Comparison of ENCODE assay signal across 8 cellular contexts in genomic region chr3:116863842-116864626, GRCh38.
DNase-seq lines count a peak whose midpoint lies in the region; ATAC-seq and TF ChIP-seq lines count a peak whose summit lies in the region.

No MANE protein-coding gene starts in this region.

- H3K4me1 ChIP-seq in HAP-1, result peaks cover 11% of the 10 kb centered on the region
- H3K4me1 ChIP-seq in breast epithelium, result no peaks in the 10 kb centered on the region
- no peaks in the 10 kb centered on the region for H3K4me1 ChIP-seq in left lung
- H3K4me1 ChIP-seq in upper lobe of right lung, result no peaks in the 10 kb centered on the region

- intact Hi-C loops in breast epithelium (cut with DNase I; ENCODE audit: low total_unique reads) (no loop called here), left lung (cut with DNase I) (no loop called here), upper lobe of right lung (cut with DNase I) (no loop called here)

- peak in 2 of 3 donors; percentile 14 to 29 for TF ChIP-seq CTCF in breast epithelium (IDR thresholded peaks at IDR 0.05)
- peak in 1 of 2 donors; percentile 17 for TF ChIP-seq CTCF in left lung (IDR thresholded peaks at IDR 0.05)
- peak; percentile 41 for TF ChIP-seq CTCF in upper lobe of right lung (IDR thresholded peaks at IDR 0.05)

- H3K4me3 ChIP-seq in HAP-1 (peak overlapping the region; percentile 25), breast epithelium (peak overlapping the region in 2 of 3 donors; percentile 29 to 50), left lung (peak overlapping the region in 1 of 2 donors; percentile 6), upper lobe of right lung (peak overlapping the region; percentile 20)

- TF ChIP-seq POLR2A in breast epithelium (IDR thresholded peaks at IDR 0.05), result no peak

- DNase-seq in DMS53 treated with DMSO at 0.1 percent for 48 hours (lab: John Stamatoyannopoulos, UW; ENCODE audit: unreplicated experiment), result peak; percentile 5
- peak; percentile 54 to 77 for DNase-seq in HAP-1 (ENCODE audit: low spot score in 2 of 2)
- peak; percentile 44 for DNase-seq in NCI-H2171 (lab: John Stamatoyannopoulos, UW)
- no peak for DNase-seq in breast epithelium (ENCODE audit: low spot score in 2 of 2)
- no peak for DNase-seq in left lung
- DNase-seq in upper lobe of right lung, result no peak
- DNase-seq in stimulated activated naive CD4-positive, alpha-beta T cell (lab: John Stamatoyannopoulos, UW), result no peak
- DNase-seq in AML-193 (lab: John Stamatoyannopoulos, UW), result no peak

- ATAC-seq in left lung, result peak; percentile 60
- peak; percentile 47 for ATAC-seq in upper lobe of right lung

- H3K27ac ChIP-seq in breast epithelium, result no peak overlapping the region
- H3K27ac ChIP-seq in left lung, result no peak overlapping the region
- no peak overlapping the region for H3K27ac ChIP-seq in upper lobe of right lung

- no peaks in the 10 kb centered on the region for H3K9me3 ChIP-seq in HAP-1
- H3K9me3 ChIP-seq in breast epithelium, result no peaks in the 10 kb centered on the region
- H3K9me3 ChIP-seq in left lung, result no peaks in the 10 kb centered on the region
- H3K9me3 ChIP-seq in upper lobe of right lung, result no peaks in the 10 kb centered on the region

- in situ Hi-C loops in HAP-1 (cut with MboI; ENCODE audit: low sequenced_read_pairs), result loop anchor here (25.0 kb wide), 1 partner anchor 673 kb away; no protein-coding TSS in a partner anchor

- H3K36me3 ChIP-seq in HAP-1 (replicated peaks), result no peaks in the 10 kb centered on the region
- H3K36me3 ChIP-seq in breast epithelium, result no peaks in the 10 kb centered on the region
- H3K36me3 ChIP-seq in left lung, result no peaks in the 10 kb centered on the region
- H3K36me3 ChIP-seq in upper lobe of right lung, result no peaks in the 10 kb centered on the region

- H3K27me3 ChIP-seq in HAP-1 (ENCODE audit: low read depth) (no peaks in the 10 kb centered on the region), breast epithelium (peaks cover 0 to 6% of the 10 kb centered on the region in 2 donors), left lung (peaks cover 0 to 10% of the 10 kb centered on the region in 2 donors), upper lobe of right lung (no peaks in the 10 kb centered on the region)

Comparison
In these comparisons a context has a peak if more than half of its experiments do, and no peak if none do; other contexts are left out.
1. DNase-seq: peak in DMS53 treated with DMSO at 0.1 percent for 48 hours (single experiment), HAP-1 (2 of 2) and NCI-H2171 (single experiment); none in breast epithelium (0 of 2), left lung (0 of 2), upper lobe of right lung (single experiment), stimulated activated naive CD4-positive, alpha-beta T cell (0 of 6) and AML-193 (0 of 2).